In the genomic region with DNA sequence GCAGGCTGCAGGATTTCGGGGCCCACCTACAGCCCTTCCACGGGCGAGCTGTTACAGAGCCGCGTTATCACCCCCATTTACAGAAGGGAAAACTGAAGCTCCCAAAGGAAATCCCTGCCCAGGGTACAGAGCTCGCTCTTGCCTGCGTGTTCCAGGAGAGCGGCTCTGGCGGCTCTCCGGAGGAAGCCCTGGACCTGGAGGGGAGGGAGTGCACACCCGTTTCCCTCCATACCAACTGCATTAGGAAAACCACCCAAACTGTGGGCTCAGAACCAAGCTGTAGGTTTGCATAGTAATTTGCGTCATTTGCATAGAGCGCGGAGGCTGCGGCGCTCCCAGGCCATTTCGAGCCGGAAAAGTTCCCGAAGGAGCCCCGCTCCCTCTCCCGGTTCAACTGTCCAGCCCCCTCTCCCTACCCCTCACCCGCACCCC, we compare ENCODE assay signal across 8 cellular contexts. TPM values are rescaled to one million over a fixed set of nuclear protein-coding genes. Genes with fewer than 3 reads are reported as not detected.
DNase-seq lines count a peak whose midpoint lies in the region; ATAC-seq and TF ChIP-seq lines count a peak whose summit lies in the region.

No MANE protein-coding gene starts in this region.

- peak overlapping the region; percentile 36 to 70; a peak in 3 of 4 replicates for H3K4me3 ChIP-seq in DND-41 (ENCODE audit: low read depth in 1 of 2, low read length in 2 of 2)
- H3K4me3 ChIP-seq in MM.1S (ENCODE audit: low read length) = peak overlapping the region; percentile 76
- peak overlapping the region; percentile 22 for H3K4me3 ChIP-seq in hepatocyte
- H3K4me3 ChIP-seq in skeletal muscle tissue (ENCODE audit: low read length in 3 of 3) = peak overlapping the region; percentile 86 to 89 (median 88)

- peak overlapping the region; percentile 60 for H3K27ac ChIP-seq in DND-41 (ENCODE audit: low read length)
- H3K27ac ChIP-seq in MM.1S (ENCODE audit: low read length) = peak overlapping the region; percentile 79; the same call in 1 of the 2 replicates
- H3K27ac ChIP-seq in adipose tissue (ENCODE audit: low read depth, low read length) = peak overlapping the region; percentile 65
- peak overlapping the region; percentile 67 for H3K27ac ChIP-seq in hepatocyte
- H3K27ac ChIP-seq in skeletal muscle tissue (ENCODE audit: low read depth, low read length) = peak overlapping the region; percentile 77

- H3K9me2 ChIP-seq in MM.1S (replicated peaks; ENCODE audit: insufficient read depth, low read length) (no peaks in the 10 kb centered on the region), hepatocyte (replicated peaks; ENCODE audit: insufficient read depth) (no peaks in the 10 kb centered on the region)

- H3K79me2 ChIP-seq in DND-41 (ENCODE audit: insufficient read depth, low read length) (no peaks in the 10 kb centered on the region), MM.1S (ENCODE audit: low read length) (no peaks in the 10 kb centered on the region), hepatocyte (no peaks in the 10 kb centered on the region)

- H2AFZ ChIP-seq in DND-41 (ENCODE audit: low read depth, low read length) (peak overlapping the region; percentile 73), MM.1S (ENCODE audit: low read length) (peak overlapping the region; percentile 97), hepatocyte (peak overlapping the region; percentile 61)

- H4K20me1 ChIP-seq in DND-41 (ENCODE audit: insufficient read depth, low read length) = no peaks in the 10 kb centered on the region
- no peaks in the 10 kb centered on the region for H4K20me1 ChIP-seq in MM.1S (ENCODE audit: insufficient read depth, low read length)
- no peaks in the 10 kb centered on the region for H4K20me1 ChIP-seq in hepatocyte (ENCODE audit: insufficient read depth, poor library complexity, severe bottlenecking)

- H3K9ac ChIP-seq in DND-41 (ENCODE audit: low read depth, low read length) (peak overlapping the region; percentile 51), MM.1S (ENCODE audit: low read length) (peak overlapping the region; percentile 95), skeletal muscle tissue (ENCODE audit: low read depth in 1 of 3, low read length in 3 of 3) (peak overlapping the region; percentile 65 to 86 (median 76))

- H3K36me3 ChIP-seq in DND-41 (ENCODE audit: insufficient read depth, low read length) (no peaks in the 10 kb centered on the region), MM.1S (replicated peaks; ENCODE audit: insufficient read depth, low read length) (no peaks in the 10 kb centered on the region), hepatocyte (replicated peaks; ENCODE audit: insufficient read depth, low read depth) (no peaks in the 10 kb centered on the region), skeletal muscle tissue (ENCODE audit: control insufficient read depth in 3 of 3, insufficient read depth in 3 of 3, low read length in 3 of 3) (no peaks in the 10 kb centered on the region)

- H3K4me1 ChIP-seq in DND-41 (ENCODE audit: insufficient read depth, low read length) = peaks cover 19% of the 10 kb centered on the region
- no peaks in the 10 kb centered on the region for H3K4me1 ChIP-seq in MM.1S (ENCODE audit: low read length)
- H3K4me1 ChIP-seq in hepatocyte (ENCODE audit: insufficient read depth) = no peaks in the 10 kb centered on the region
- peaks cover 10 to 17% (median 10%) of the 10 kb centered on the region in 3 donors for H3K4me1 ChIP-seq in skeletal muscle tissue (ENCODE audit: control insufficient read depth in 3 of 3, insufficient read depth in 3 of 3, low read length in 3 of 3)

- no peak for DNase-seq in DND-41
- DNase-seq in MM.1S = no peak
- no peak for DNase-seq in hepatocyte (ENCODE audit: low spot score)
- no peak for DNase-seq in cortex of kidney (lab: John Stamatoyannopoulos, UW)
- no peak for DNase-seq in ecto neural progenitor cell (ENCODE audit: low spot score)

- no peaks in the 10 kb centered on the region for H3K9me3 ChIP-seq in DND-41 (ENCODE audit: insufficient read depth, low read length, severe bottlenecking)
- no peaks in the 10 kb centered on the region for H3K9me3 ChIP-seq in MM.1S (replicated peaks; ENCODE audit: insufficient read depth, low read length)
- no peaks in the 10 kb centered on the region for H3K9me3 ChIP-seq in hepatocyte (ENCODE audit: low read depth)
- no peaks in the 10 kb centered on the region for H3K9me3 ChIP-seq in skeletal muscle tissue (ENCODE audit: control insufficient read depth in 3 of 3, low read length in 3 of 3)

- TF ChIP-seq CTCF in DND-41 (IDR thresholded peaks at IDR 0.05; ENCODE audit: borderline replicate concordance, extremely low read depth, low read length, poor library complexity, severe bottlenecking) = no peak
- no peak for TF ChIP-seq CTCF in MM.1S (IDR thresholded peaks at IDR 0.05; ENCODE audit: low read length)
- no peak for TF ChIP-seq CTCF in hepatocyte (IDR thresholded peaks at IDR 0.05; ENCODE audit: poor library complexity)

- no peaks in the 10 kb centered on the region for H3F3A ChIP-seq in MM.1S (ENCODE audit: insufficient read depth, low read length)

- peak overlapping the region; percentile 99 for H3K4me2 ChIP-seq in DND-41 (ENCODE audit: insufficient read depth, low read length)
- peak overlapping the region; percentile 99 for H3K4me2 ChIP-seq in MM.1S (ENCODE audit: low read depth, low read length)
- peak overlapping the region; percentile 89 for H3K4me2 ChIP-seq in hepatocyte

- 0 to 1% (median 0%) methylated on average over 22 of the region's 22 CpGs for WGBS in adipose tissue, 3 donors
- WGBS in hepatocyte (ENCODE audit: low lambda C conversion rate, missing lambda C conversion rate) = under 1% methylated on average over 18 of the region's 22 CpGs

- peak; percentile 57 for ATAC-seq in DND-41 (ENCODE audit: insufficient read depth, low read depth)
- peak; percentile 16 for ATAC-seq in GM21576 (IDR thresholded peaks at IDR 0.05; ENCODE audit: unreplicated experiment)

- no peaks in the 10 kb centered on the region for H3K27me3 ChIP-seq in DND-41 (ENCODE audit: insufficient read depth, low read length, poor library complexity)
- H3K27me3 ChIP-seq in MM.1S (replicated peaks; ENCODE audit: insufficient read depth, low read length) = peaks cover 39% of the 10 kb centered on the region
- no peaks in the 10 kb centered on the region for H3K27me3 ChIP-seq in hepatocyte
- H3K27me3 ChIP-seq in skeletal muscle tissue (ENCODE audit: control insufficient read depth in 3 of 3, insufficient read depth in 3 of 3, low read length in 3 of 3) = peaks cover 0 to 15% (median 0%) of the 10 kb centered on the region in 3 donors

RNA-seq across cellular contexts. Expression of gene ADGRB2, which starts 24.7 kb away (rescaled TPM):
- polyA plus RNA-seq in adipose tissue (1 to 10 TPM in 2 of 3 donors, under 1 TPM in 1; 0.21 to 5.0 (median 1.2) TPM), hepatocyte (7.7 and 7.8 TPM in 2 replicates)
- total RNA-seq in hepatocyte (6.0 and 10.5 TPM in 2 replicates), skeletal muscle tissue (6.3 TPM)

RNA-seq across cellular contexts. Expression of gene SPOCD1, which starts 27.0 kb away (rescaled TPM):
- polyA plus RNA-seq in adipose tissue = 1 to 10 TPM in 2 of 3 donors, under 1 TPM in 1; 0.18 to 6.8 (median 1.0) TPM
- 1.4 and 2.3 TPM in 2 replicates for total RNA-seq in hepatocyte
- polyA plus RNA-seq in hepatocyte = 2.8 and 2.9 TPM in 2 replicates
- not detected for total RNA-seq in skeletal muscle tissue

Comparison
In these comparisons a context has a peak if more than half of its experiments do, and no peak if none do; other contexts are left out.
1. H3K4me3 ChIP-seq: peak in every context shown above with its lines; median percentile 88 in skeletal muscle tissue; 76 in MM.1S; 53 in DND-41; 22 in hepatocyte.